Comparison of ENCODE assay signal across 10 cellular contexts in the genomic region with DNA sequence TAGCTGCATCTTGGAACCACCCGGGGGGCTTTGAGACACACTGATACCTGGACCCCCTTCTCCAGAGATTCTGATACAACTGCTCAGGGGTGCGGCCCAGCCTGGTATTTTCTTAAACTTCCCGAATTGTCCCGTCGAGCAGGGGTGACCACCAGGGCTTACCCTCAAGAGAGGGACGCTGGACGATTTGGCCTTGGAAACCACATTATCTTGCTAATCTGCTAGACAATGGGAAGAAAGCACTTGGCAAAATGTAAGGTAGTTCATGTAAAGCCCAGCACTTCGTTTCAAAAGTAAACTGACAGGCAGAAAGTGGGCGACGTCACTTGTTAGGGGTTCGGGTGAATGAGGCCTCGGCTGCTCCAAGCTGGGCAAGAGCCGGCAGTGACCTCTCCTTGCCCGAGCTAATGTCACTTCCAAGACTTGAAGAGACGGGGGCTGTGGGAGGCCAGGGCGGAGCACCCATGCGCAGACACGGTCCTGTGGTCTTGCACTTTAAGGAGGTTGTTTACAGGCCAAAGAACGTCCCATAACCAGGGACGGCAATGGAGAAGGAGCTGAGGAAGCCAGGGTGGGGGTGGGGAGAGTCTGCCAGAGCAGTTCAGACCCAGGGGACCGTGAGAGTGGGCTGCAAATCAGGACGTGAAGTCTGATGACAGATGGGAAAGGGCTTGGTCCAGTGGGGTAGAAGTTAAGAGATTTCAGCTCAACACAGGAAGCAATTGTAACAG.
DNase-seq lines count a peak whose midpoint lies in the region; ATAC-seq and TF ChIP-seq lines count a peak whose summit lies in the region.
"Had no signal": no experiment of that assay in that cellular context is flagged by ENCODE, and none has a peak within 500 bp of the region (broad histone marks: within the 10 kb centered on the region; RNA-seq: fewer than 3 reads in every experiment).

No MANE protein-coding gene starts in this region.

- POLR2A ChIA-PET in PC-9 (lab: Charles Lee; ENCODE audit: unreplicated experiment) = no interaction called here

- TF ChIP-seq CTCF in glutamatergic neuron (IDR thresholded peaks at IDR 0.05; ENCODE audit: partially characterized antibody, unreplicated experiment) (no peak), prostate gland (IDR thresholded peaks at IDR 0.05) (no peak), PC-9 (conservative IDR thresholded peaks at IDR 0.05) (no peak)

- peak overlapping the region; percentile 95 for H3K27ac Mint-ChIP-seq in glutamatergic neuron (ENCODE audit: unreplicated experiment)

- peak overlapping the region; percentile 78 for H3K4me3 Mint-ChIP-seq in glutamatergic neuron (ENCODE audit: unreplicated experiment)

- H3K9me3 Mint-ChIP-seq in glutamatergic neuron (ENCODE audit: unreplicated experiment) = peaks cover 6% of the 10 kb centered on the region

- no TSS peak for BruUV-seq in PC-9 (replicated peaks; lab: Mats Ljungman, UMichigan)

- CTCF ChIA-PET in PC-9 (lab: Charles Lee) = interaction anchor here (0.6 kb wide), 1 partner anchor 39 kb away, joined by 3 read pairs; no protein-coding TSS in a partner anchor

- H3K27me3 Mint-ChIP-seq in glutamatergic neuron (ENCODE audit: unreplicated experiment) = peaks cover 22% of the 10 kb centered on the region

- no peak overlapping the region for H2AFZ ChIP-seq in PC-9

- H3K4me1 Mint-ChIP-seq in glutamatergic neuron (ENCODE audit: low read depth, unreplicated experiment) = peaks cover 35% of the 10 kb centered on the region

- peaks cover 3% of the 10 kb centered on the region for H3K4me1 ChIP-seq in prostate gland (replicated peaks)
- H3K4me1 ChIP-seq in PC-9 (replicated peaks; ENCODE audit: insufficient read depth) = peaks cover 6% of the 10 kb centered on the region

- H3K36me3 ChIP-seq in prostate gland (no peaks in the 10 kb centered on the region), PC-9 (ENCODE audit: low read depth) (no peaks in the 10 kb centered on the region)

- H3K9me3 ChIP-seq in prostate gland (no peaks in the 10 kb centered on the region), PC-9 (ENCODE audit: insufficient read depth, low read depth) (no peaks in the 10 kb centered on the region)

- intact Hi-C loops in prostate gland (cut with DNase I) = no loop called here
- intact Hi-C loops in PC-9 (cut with micrococcal nuclease; ENCODE audit: unreplicated experiment) = no loop called here

- H4K20me1 ChIP-seq in PC-9 (ENCODE audit: insufficient read depth) = no peaks in the 10 kb centered on the region

- TF ChIP-seq POLR2A in prostate gland (IDR thresholded peaks at IDR 0.05) = no peak

- no peak overlapping the region for H3K4me2 ChIP-seq in PC-9

- H3K4me3 ChIP-seq in prostate gland = no peak overlapping the region
- no peak overlapping the region for H3K4me3 ChIP-seq in PC-9

- H3K36me3 Mint-ChIP-seq in glutamatergic neuron (ENCODE audit: unreplicated experiment) = no peaks in the 10 kb centered on the region

- peak overlapping the region; percentile 40 to 61 for H3K27ac ChIP-seq in prostate gland
- no peak overlapping the region for H3K27ac ChIP-seq in PC-9

- peak; percentile 84 for DNase-seq in DMS 273 (lab: John Stamatoyannopoulos, UW; ENCODE audit: unreplicated experiment)
- DNase-seq in NCI-H524 (lab: John Stamatoyannopoulos, UW) = peak; percentile 90 to 95
- DNase-seq in glutamatergic neuron = peak; percentile 63
- no peak for DNase-seq in prostate gland (ENCODE audit: low spot score)
- no peak for DNase-seq in EL
- DNase-seq in kidney tubule cell (ENCODE audit: low spot score) = no peak
- DNase-seq in PC-9 = no peak
- DNase-seq: activated naive CD4-positive, alpha-beta T cell; stimulated activated CD4-positive, alpha-beta T cell treated with anti-CD3 and anti-CD28 coated beads, Interleukin-15, amount 100 ng/mL, for 24 hours had no signal

- WGBS in prostate gland = 53% methylated on average over 22 of the region's 22 CpGs

- H3K9me2 ChIP-seq in PC-9 (ENCODE audit: insufficient read depth) = no peaks in the 10 kb centered on the region

- no peak for ATAC-seq in HG03520 (IDR thresholded peaks at IDR 0.05; ENCODE audit: unreplicated experiment)

- peaks cover 2% of the 10 kb centered on the region; the same call in 1 of the 2 replicates for H3F3A ChIP-seq in PC-9 (ENCODE audit: insufficient read depth, low read depth)

- H3K27me3 ChIP-seq in prostate gland (replicated peaks; ENCODE audit: insufficient read depth) = no peaks in the 10 kb centered on the region
- H3K27me3 ChIP-seq in PC-9 (ENCODE audit: insufficient read depth, low read depth) = peaks cover 5% of the 10 kb centered on the region; the same call in 1 of the 2 replicates

- H3K79me2 ChIP-seq in PC-9 (ENCODE audit: low read depth) = no peaks in the 10 kb centered on the region

Comparison
In these comparisons a context has a peak if more than half of its experiments do, and no peak if none do; other contexts are left out.
1. DNase-seq: peak in DMS 273 (single experiment), NCI-H524 (2 of 2) and glutamatergic neuron (single experiment); none in prostate gland (single experiment), EL (single experiment), kidney tubule cell (single experiment) and PC-9 (0 of 2).